ENCODE assay signal across 8 cellular contexts in genomic region chr12:132560831-132561783, GRCh38. TPM values are rescaled to one million over a fixed set of nuclear protein-coding genes. Genes with fewer than 3 reads are reported as not detected.
A peak's percentile ranks its signal among the peaks of the same experiment; 100 is the strongest.
DNase-seq lines count a peak whose midpoint lies in the region; ATAC-seq and TF ChIP-seq lines count a peak whose summit lies in the region.

No MANE protein-coding gene starts in this region.

- peaks cover 2% of the 10 kb centered on the region for H3K36me3 Mint-ChIP-seq in activated T-cell treated with anti-CD3 and anti-CD28 coated beads, Interleukin-2, amount 50 U/mL, for 4 hours (ENCODE audit: insufficient read depth)
- H3K36me3 Mint-ChIP-seq in osteocyte (ENCODE audit: unreplicated experiment): no peaks in the 10 kb centered on the region

- H3K4me3 ChIP-seq in fibroblast of the aortic adventitia (ENCODE audit: low read depth, low read length) (peak overlapping the region; percentile 64), tibial artery (peak overlapping the region; percentile 54 to 68)

- H3K27me3 Mint-ChIP-seq in activated T-cell treated with anti-CD3 and anti-CD28 coated beads, Interleukin-2, amount 50 U/mL, for 4 hours (ENCODE audit: low read depth): peaks cover 8% of the 10 kb centered on the region
- no peaks in the 10 kb centered on the region for H3K27me3 Mint-ChIP-seq in osteocyte (ENCODE audit: unreplicated experiment)

- peak overlapping the region; percentile 81 for H3K4me3 Mint-ChIP-seq in activated T-cell treated with anti-CD3 and anti-CD28 coated beads, Interleukin-2, amount 50 U/mL, for 4 hours
- H3K4me3 Mint-ChIP-seq in osteocyte (ENCODE audit: unreplicated experiment): peak overlapping the region; percentile 70

- peak; percentile 71 for TF ChIP-seq CTCF in fibroblast of the aortic adventitia (IDR thresholded peaks at IDR 0.05; ENCODE audit: insufficient read depth, low read length)
- peak; percentile 78 for TF ChIP-seq CTCF in osteocyte (IDR thresholded peaks at IDR 0.05)
- TF ChIP-seq CTCF in tibial artery (IDR thresholded peaks at IDR 0.05): peak; percentile 35 to 44

- H3K27ac ChIP-seq in tibial artery: no peak overlapping the region

- peaks cover 11% of the 10 kb centered on the region for H3K4me1 Mint-ChIP-seq in activated T-cell treated with anti-CD3 and anti-CD28 coated beads, Interleukin-2, amount 50 U/mL, for 4 hours (ENCODE audit: low read depth)
- peaks cover 6% of the 10 kb centered on the region for H3K4me1 Mint-ChIP-seq in osteocyte (ENCODE audit: unreplicated experiment)

- H3K9me3 Mint-ChIP-seq in activated T-cell treated with anti-CD3 and anti-CD28 coated beads, Interleukin-2, amount 50 U/mL, for 4 hours: no peaks in the 10 kb centered on the region
- H3K9me3 Mint-ChIP-seq in osteocyte (ENCODE audit: unreplicated experiment): no peaks in the 10 kb centered on the region

- DNase-seq in DMS114 treated with DMSO at 0.1 percent for 48 hours (lab: John Stamatoyannopoulos, UW; ENCODE audit: unreplicated experiment): peak; percentile 66
- DNase-seq in KBM-7: peak; percentile 79
- DNase-seq in activated T-cell treated with anti-CD3 and anti-CD28 coated beads, Interleukin-2, amount 50 U/mL, for 4 hours: peak; percentile 76
- DNase-seq in fibroblast of the aortic adventitia (ENCODE audit: low read depth): peak; percentile 42
- peak; percentile 92 for DNase-seq in osteocyte (ENCODE audit: extremely low spot score, unreplicated experiment)
- no peak for DNase-seq in tibial artery

- H3K9me3 ChIP-seq in tibial artery: no peaks in the 10 kb centered on the region

- in situ Hi-C loops in KBM-7 (cut with MboI; ENCODE audit: low pct_unique_long_range_greater_than_20kb, low sequenced_read_pairs): no loop called here

- peaks cover 0 to 9% (median 0%) of the 10 kb centered on the region in 3 donors for H3K36me3 ChIP-seq in tibial artery

- intact Hi-C loops in tibial artery (cut with DNase I; ENCODE audit: low total_unique reads): no loop called here

- H3K4me1 ChIP-seq in tibial artery: peaks cover 0 to 31% (median 21%) of the 10 kb centered on the region in 4 donors

- H3K27ac Mint-ChIP-seq in osteocyte (ENCODE audit: unreplicated experiment): no peak overlapping the region

- no peaks in the 10 kb centered on the region for H3K27me3 ChIP-seq in tibial artery

- peak; percentile 69 to 73 for ATAC-seq in activated T-cell treated with anti-CD3 and anti-CD28 coated beads, Interleukin-2, amount 50 U/mL, for 4 hours
- ATAC-seq in HG02981 (IDR thresholded peaks at IDR 0.05; ENCODE audit: unreplicated experiment): no peak

TF ChIP-seq in PFSK-1, 5 proteins besides CTCF, POLR2A, EP300 and RAD21:
- peak; percentile 20 for TF ChIP-seq FOXP2 (optimal IDR thresholded peaks at IDR 0.05; ENCODE audit: borderline replicate concordance, extremely low read depth, extremely low read length, insufficient read depth)
- no peak for TF ChIP-seq TAF1 (IDR thresholded peaks at IDR 0.05; ENCODE audit: borderline replicate concordance, insufficient read depth, low read length)
- TF ChIP-seq POLR2AphosphoS5 (IDR thresholded peaks at IDR 0.05; ENCODE audit: low read depth, low read length): no peak; the same call in 1 of the 2 replicates
- TF ChIP-seq SIN3A (IDR thresholded peaks at IDR 0.05; ENCODE audit: borderline replicate concordance, insufficient read depth, low read length): no peak

RNA-seq across cellular contexts. Expression of gene LRCOL1, which starts 49.3 kb away (rescaled TPM):
- polyA plus RNA-seq in PFSK-1 (2012; ENCODE audit: insufficient read length, low read depth): not detected
- not detected for total RNA-seq in activated T-cell treated with anti-CD3 and anti-CD28 coated beads, Interleukin-2, amount 50 U/mL, for 4 hours
- total RNA-seq in fibroblast of the aortic adventitia (ENCODE audit: low replicate concordance): not detected in 2 replicates
- total RNA-seq in osteocyte: not detected in 2 replicates

RNA-seq across cellular contexts. Expression of gene P2RX2, which starts 57.5 kb away (rescaled TPM):
- polyA plus RNA-seq in PFSK-1 (2012; ENCODE audit: insufficient read length, low read depth): 0.79 TPM
- total RNA-seq in activated T-cell treated with anti-CD3 and anti-CD28 coated beads, Interleukin-2, amount 50 U/mL, for 4 hours: not detected
- total RNA-seq in fibroblast of the aortic adventitia (ENCODE audit: low replicate concordance): not detected in 2 replicates
- not detected in 2 replicates for total RNA-seq in osteocyte

Comparison
In these comparisons a context has a peak if more than half of its experiments do, and no peak if none do; other contexts are left out.
1. DNase-seq: peak in DMS114 treated with DMSO at 0.1 percent for 48 hours (single experiment), KBM-7 (single experiment), activated T-cell treated with anti-CD3 and anti-CD28 coated beads, Interleukin-2, amount 50 U/mL, for 4 hours (single experiment), fibroblast of the aortic adventitia (single experiment) and osteocyte (single experiment); none in tibial artery (0 of 2).
2. Peak in every context shown above with its lines, with median percentiles within 50 percentile points of each other: CTCF ChIP-seq.